ENCODE assay signal across 8 cellular contexts in the genomic region with DNA sequence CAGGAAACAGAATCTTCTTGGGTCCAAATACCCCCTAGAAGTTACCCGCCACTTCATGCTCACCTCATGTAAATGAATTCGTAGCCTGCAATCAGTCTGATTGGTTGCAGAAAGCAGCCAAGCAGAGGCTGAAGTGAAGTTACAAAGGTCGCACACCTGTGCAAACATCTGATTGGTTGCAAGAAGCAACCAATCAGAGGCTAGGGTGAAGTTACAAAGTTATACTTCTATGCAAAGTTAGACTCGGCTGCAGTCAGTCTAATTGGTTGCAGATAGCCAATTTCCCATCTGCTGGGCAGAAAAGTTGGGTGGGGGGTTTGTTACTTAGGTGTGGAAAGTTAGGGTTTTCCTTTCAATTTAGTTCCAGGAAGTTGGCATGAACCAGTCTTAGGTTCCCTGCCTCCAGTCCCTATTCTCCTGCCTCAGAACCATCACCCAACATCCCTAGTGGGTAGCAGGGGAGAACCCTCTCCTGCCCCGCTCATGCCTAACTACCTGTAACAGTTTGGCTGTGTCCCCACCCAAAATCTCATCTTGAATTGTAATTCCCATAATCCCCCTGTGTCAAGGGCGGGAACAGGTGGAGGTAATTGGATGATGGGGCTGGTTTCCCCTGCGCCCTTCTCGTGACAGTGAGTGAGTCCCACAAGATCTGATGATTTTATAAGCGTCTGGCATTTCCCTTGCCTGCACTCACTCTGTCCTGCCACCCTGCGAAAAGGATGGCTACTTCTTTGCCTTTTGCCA. TPM values are rescaled to one million over a fixed set of nuclear protein-coding genes. Genes with fewer than 3 reads are reported as not detected.
A peak's percentile ranks its signal among the peaks of the same experiment; 100 is the strongest.
DNase-seq lines count a peak whose midpoint lies in the region; ATAC-seq and TF ChIP-seq lines count a peak whose summit lies in the region.

No MANE protein-coding gene starts in this region.

- H3K27me3 ChIP-seq in CD8-positive, alpha-beta T cell (ENCODE audit: insufficient read depth, low read length): no peaks in the 10 kb centered on the region
- no peaks in the 10 kb centered on the region for H3K27me3 ChIP-seq in Peyer's patch

- no peak overlapping the region for H3K27ac Mint-ChIP-seq in CD8-positive, alpha-beta T cell
- H3K27ac Mint-ChIP-seq in osteocyte (ENCODE audit: unreplicated experiment): peak overlapping the region; percentile 90

- no peaks in the 10 kb centered on the region for H3K36me3 ChIP-seq in CD8-positive, alpha-beta T cell (ENCODE audit: insufficient read depth, low read length)
- no peaks in the 10 kb centered on the region for H3K36me3 ChIP-seq in Peyer's patch

- ATAC-seq in CD8-positive, alpha-beta T cell: no peak
- ATAC-seq in GM18870 (IDR thresholded peaks at IDR 0.05; ENCODE audit: unreplicated experiment): no peak
- no peak for ATAC-seq in HG02763 (IDR thresholded peaks at IDR 0.05; ENCODE audit: unreplicated experiment)

- H3K36me3 Mint-ChIP-seq in CD8-positive, alpha-beta T cell: no peaks in the 10 kb centered on the region
- H3K36me3 Mint-ChIP-seq in osteocyte (ENCODE audit: unreplicated experiment): peaks cover 3% of the 10 kb centered on the region

- intact Hi-C loops in CD8-positive, alpha-beta T cell (cut with DNase I, micrococcal nuclease): no loop called here

- POLR2A ChIA-PET in CD8-positive, alpha-beta T cell (lab: Charles Lee): no interaction called here

- TF ChIP-seq POLR2A in Peyer's patch (IDR thresholded peaks at IDR 0.05): no peak

- DNase-seq in CD8-positive, alpha-beta T cell: no peak
- peak in 1 of 3 donors; percentile 51 for DNase-seq in Peyer's patch
- DNase-seq in epithelial cell of prostate (ENCODE audit: low read depth, low spot score): no peak
- DNase-seq in osteocyte (ENCODE audit: extremely low spot score, unreplicated experiment): no peak
- no peak for DNase-seq in D341Med (ENCODE audit: low spot score)
- DNase-seq in NCI-H1417 treated with DMSO at 0.1 percent for 48 hours (lab: John Stamatoyannopoulos, UW): no peak

- H3K4me3 Mint-ChIP-seq in CD8-positive, alpha-beta T cell: peak overlapping the region; percentile 81
- peak overlapping the region; percentile 96 for H3K4me3 Mint-ChIP-seq in osteocyte (ENCODE audit: unreplicated experiment)

- H3K4me1 ChIP-seq in CD8-positive, alpha-beta T cell (ENCODE audit: insufficient read depth, low read length): peaks cover 9% of the 10 kb centered on the region
- H3K4me1 ChIP-seq in Peyer's patch: peaks cover 0 to 12% (median 3%) of the 10 kb centered on the region in 4 donors

- H3K9me3 Mint-ChIP-seq in CD8-positive, alpha-beta T cell: no peaks in the 10 kb centered on the region
- no peaks in the 10 kb centered on the region for H3K9me3 Mint-ChIP-seq in osteocyte (ENCODE audit: unreplicated experiment)

- H3K27me3 Mint-ChIP-seq in CD8-positive, alpha-beta T cell (ENCODE audit: low read depth): peaks cover 15% of the 10 kb centered on the region
- H3K27me3 Mint-ChIP-seq in osteocyte (ENCODE audit: unreplicated experiment): no peaks in the 10 kb centered on the region

- TF ChIP-seq CTCF in CD8-positive, alpha-beta T cell (IDR thresholded peaks at IDR 0.05): no peak
- no peak for TF ChIP-seq CTCF in Peyer's patch (IDR thresholded peaks at IDR 0.05)
- TF ChIP-seq CTCF in osteocyte (IDR thresholded peaks at IDR 0.05): no peak

- peaks cover 19% of the 10 kb centered on the region for H3K4me1 Mint-ChIP-seq in CD8-positive, alpha-beta T cell (ENCODE audit: low read depth)
- H3K4me1 Mint-ChIP-seq in osteocyte (ENCODE audit: unreplicated experiment): peaks cover 42% of the 10 kb centered on the region

- CTCF ChIA-PET in CD8-positive, alpha-beta T cell (lab: Charles Lee): interaction anchor here (1.4 kb wide), 1 partner anchor 116 kb away, joined by 3 read pairs; the partner anchor contains the start of gene TESK1

- H3K27ac ChIP-seq in CD8-positive, alpha-beta T cell (ENCODE audit: low read depth, low read length): no peak overlapping the region
- H3K27ac ChIP-seq in Peyer's patch (peak overlapping the region; percentile 71 to 90 (median 79)), epithelial cell of prostate (peak overlapping the region; percentile 86)

- no peak overlapping the region for H3K4me3 ChIP-seq in CD8-positive, alpha-beta T cell (ENCODE audit: low read depth, low read length)
- peak overlapping the region in 1 of 4 donors; percentile 70 for H3K4me3 ChIP-seq in Peyer's patch

- H3K9me3 ChIP-seq in CD8-positive, alpha-beta T cell (ENCODE audit: low read length): no peaks in the 10 kb centered on the region
- H3K9me3 ChIP-seq in Peyer's patch: no peaks in the 10 kb centered on the region

RNA-seq across cellular contexts. Expression of gene RUSC2, which starts 1.2 kb away (rescaled TPM):
- total RNA-seq in CD8-positive, alpha-beta T cell: under 1 TPM; 0.22 to 0.36 TPM
- total RNA-seq in Peyer's patch (10 to 100 TPM in 1 of 4 donors, 1 to 10 TPM in 3; 3.0 to 17.3 (median 5.5) TPM), osteocyte (59.4 and 67.1 TPM in 2 replicates)
